1 cellular context compared by ENCODE assay signal in the genomic region with DNA sequence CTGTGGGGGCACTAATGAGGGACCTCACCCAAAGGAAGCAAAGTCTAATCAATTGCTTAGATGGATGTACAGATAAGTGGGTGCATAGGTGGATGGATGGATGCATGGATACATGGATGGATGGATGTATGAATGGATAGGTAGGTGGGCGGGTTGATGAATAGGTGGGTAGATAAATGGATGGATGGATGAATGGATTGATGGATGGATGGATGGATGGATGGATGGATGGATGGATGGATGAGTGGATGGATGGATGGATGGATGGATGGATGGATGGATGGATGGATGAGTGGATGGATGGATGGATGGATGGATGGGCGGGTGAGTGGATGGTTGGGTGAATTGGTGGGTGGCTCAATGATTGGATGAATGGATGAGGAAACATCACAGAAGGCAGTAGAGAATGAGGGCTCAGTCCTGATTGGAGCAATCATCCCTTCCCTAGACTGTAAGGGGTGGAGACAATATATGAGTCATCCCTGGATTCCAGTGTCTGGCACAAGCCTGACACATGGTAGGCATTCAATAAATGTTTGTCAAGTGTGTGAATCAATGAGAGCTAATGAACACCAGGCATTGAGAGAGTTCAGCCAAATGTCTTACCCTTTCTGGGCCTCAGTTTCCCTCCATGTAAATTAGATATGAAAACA.
TF ChIP-seq lines count a peak whose summit lies in the region.

No MANE protein-coding gene starts in this region.

TF ChIP-seq in GM23338, 12 proteins besides CTCF, POLR2A, EP300 and RAD21 (continued from another document):
- TF ChIP-seq, protein P1, sequence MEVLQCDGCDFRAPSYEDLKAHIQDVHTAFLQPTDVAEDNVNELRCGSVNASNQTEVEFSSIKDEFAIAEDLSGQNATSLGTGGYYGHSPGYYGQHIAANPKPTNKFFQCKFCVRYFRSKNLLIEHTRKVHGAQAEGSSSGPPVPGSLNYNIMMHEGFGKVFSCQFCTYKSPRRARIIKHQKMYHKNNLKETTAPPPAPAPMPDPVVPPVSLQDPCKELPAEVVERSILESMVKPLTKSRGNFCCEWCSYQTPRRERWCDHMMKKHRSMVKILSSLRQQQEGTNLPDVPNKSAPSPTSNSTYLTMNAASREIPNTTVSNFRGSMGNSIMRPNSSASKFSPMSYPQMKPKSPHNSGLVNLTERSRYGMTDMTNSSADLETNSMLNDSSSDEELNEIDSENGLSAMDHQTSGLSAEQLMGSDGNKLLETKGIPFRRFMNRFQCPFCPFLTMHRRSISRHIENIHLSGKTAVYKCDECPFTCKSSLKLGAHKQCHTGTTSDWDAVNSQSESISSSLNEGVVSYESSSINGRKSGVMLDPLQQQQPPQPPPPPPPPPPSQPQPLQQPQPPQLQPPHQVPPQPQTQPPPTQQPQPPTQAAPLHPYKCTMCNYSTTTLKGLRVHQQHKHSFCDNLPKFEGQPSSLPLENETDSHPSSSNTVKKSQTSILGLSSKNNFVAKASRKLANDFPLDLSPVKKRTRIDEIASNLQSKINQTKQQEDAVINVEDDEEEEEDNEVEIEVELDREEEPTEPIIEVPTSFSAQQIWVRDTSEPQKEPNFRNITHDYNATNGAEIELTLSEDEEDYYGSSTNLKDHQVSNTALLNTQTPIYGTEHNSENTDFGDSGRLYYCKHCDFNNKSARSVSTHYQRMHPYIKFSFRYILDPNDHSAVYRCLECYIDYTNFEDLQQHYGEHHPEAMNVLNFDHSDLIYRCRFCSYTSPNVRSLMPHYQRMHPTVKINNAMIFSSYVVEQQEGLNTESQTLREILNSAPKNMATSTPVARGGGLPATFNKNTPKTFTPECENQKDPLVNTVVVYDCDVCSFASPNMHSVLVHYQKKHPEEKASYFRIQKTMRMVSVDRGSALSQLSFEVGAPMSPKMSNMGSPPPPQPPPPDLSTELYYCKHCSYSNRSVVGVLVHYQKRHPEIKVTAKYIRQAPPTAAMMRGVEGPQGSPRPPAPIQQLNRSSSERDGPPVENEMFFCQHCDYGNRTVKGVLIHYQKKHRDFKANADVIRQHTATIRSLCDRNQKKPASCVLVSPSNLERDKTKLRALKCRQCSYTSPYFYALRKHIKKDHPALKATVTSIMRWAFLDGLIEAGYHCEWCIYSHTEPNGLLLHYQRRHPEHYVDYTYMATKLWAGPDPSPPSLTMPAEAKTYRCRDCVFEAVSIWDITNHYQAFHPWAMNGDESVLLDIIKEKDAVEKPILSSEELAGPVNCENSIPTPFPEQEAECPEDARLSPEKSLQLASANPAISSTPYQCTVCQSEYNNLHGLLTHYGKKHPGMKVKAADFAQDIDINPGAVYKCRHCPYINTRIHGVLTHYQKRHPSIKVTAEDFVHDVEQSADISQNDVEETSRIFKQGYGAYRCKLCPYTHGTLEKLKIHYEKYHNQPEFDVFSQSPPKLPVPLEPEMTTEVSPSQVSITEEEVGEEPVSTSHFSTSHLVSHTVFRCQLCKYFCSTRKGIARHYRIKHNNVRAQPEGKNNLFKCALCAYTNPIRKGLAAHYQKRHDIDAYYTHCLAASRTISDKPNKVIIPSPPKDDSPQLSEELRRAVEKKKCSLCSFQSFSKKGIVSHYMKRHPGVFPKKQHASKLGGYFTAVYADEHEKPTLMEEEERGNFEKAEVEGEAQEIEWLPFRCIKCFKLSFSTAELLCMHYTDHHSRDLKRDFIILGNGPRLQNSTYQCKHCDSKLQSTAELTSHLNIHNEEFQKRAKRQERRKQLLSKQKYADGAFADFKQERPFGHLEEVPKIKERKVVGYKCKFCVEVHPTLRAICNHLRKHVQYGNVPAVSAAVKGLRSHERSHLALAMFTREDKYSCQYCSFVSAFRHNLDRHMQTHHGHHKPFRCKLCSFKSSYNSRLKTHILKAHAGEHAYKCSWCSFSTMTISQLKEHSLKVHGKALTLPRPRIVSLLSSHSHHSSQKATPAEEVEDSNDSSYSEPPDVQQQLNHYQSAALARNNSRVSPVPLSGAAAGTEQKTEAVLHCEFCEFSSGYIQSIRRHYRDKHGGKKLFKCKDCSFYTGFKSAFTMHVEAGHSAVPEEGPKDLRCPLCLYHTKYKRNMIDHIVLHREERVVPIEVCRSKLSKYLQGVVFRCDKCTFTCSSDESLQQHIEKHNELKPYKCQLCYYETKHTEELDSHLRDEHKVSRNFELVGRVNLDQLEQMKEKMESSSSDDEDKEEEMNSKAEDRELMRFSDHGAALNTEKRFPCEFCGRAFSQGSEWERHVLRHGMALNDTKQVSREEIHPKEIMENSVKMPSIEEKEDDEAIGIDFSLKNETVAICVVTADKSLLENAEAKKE (CRISPR knock-in tag; IDR thresholded peaks at IDR 0.05): no peak
- TF ChIP-seq POLR2AphosphoS5 (IDR thresholded peaks at IDR 0.05; ENCODE audit: low read depth) (no peak), NANOG (IDR thresholded peaks at IDR 0.05; ENCODE audit: borderline replicate concordance) (no peak), EZH2phosphoT487 (IDR thresholded peaks at IDR 0.05; ENCODE audit: unreplicated experiment) (no peak)
- TF ChIP-seq, protein P2, sequence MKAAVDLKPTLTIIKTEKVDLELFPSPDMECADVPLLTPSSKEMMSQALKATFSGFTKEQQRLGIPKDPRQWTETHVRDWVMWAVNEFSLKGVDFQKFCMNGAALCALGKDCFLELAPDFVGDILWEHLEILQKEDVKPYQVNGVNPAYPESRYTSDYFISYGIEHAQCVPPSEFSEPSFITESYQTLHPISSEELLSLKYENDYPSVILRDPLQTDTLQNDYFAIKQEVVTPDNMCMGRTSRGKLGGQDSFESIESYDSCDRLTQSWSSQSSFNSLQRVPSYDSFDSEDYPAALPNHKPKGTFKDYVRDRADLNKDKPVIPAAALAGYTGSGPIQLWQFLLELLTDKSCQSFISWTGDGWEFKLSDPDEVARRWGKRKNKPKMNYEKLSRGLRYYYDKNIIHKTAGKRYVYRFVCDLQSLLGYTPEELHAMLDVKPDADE (IDR thresholded peaks at IDR 0.05): no peak
TF ChIP-seq in GM23338: peak in this region for 0.
